In the genomic region with DNA sequence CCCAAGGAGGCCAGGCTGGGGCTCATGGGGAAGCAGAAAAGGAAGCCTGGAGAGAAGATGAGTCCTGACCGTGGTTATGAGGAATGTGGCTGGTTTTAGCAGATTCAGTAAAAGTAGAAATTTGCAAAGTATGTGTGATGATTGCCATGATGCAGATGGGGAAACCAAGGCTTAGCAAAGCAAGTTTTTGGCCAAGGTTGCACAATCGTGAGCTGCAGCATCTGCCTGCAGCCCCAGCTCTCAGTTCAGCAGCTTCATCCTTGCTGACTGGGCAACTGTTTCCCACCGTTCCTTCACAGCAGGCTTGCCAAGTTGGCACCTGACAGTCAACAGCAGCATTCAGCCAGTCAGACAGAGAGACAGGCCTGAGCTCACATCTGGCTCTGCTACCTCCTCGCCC, we compare ENCODE assay signal across 27 cellular contexts.
"Had no signal": no experiment of that assay in that cellular context is flagged by ENCODE, and none has a peak within 500 bp of the region (broad histone marks: within the 10 kb centered on the region; RNA-seq: fewer than 3 reads in every experiment).

No MANE protein-coding gene starts in this region.

- H3K4me3 Mint-ChIP-seq: naive thymus-derived CD8-positive, alpha-beta T cell; nephron; neural crest cell; stimulated activated memory B cell treated with anti-CD40 and anti-IgM and Interleukin-4, amounts not matched to agents 10 μg/mL and 1 μg/mL and 100 μg/mL, for 72 hours; stimulated activated naive CD8-positive, alpha-beta T cell treated with anti-CD3 and anti-CD28 coated beads, Interleukin-15, amount 100 ng/mL, for 72 hours; type B pancreatic cell had no signal

- H3K27ac Mint-ChIP-seq: naive thymus-derived CD8-positive, alpha-beta T cell; nephron; stimulated activated memory B cell treated with anti-CD40 and anti-IgM and Interleukin-4, amounts not matched to agents 10 μg/mL and 1 μg/mL and 100 μg/mL, for 72 hours; stimulated activated naive CD8-positive, alpha-beta T cell treated with anti-CD3 and anti-CD28 coated beads, Interleukin-15, amount 100 ng/mL, for 72 hours; type B pancreatic cell had no signal

- H3K27me3 Mint-ChIP-seq: type B pancreatic cell had no signal

- H3K27me3 ChIP-seq: pancreas, tibial nerve, uterus had no signal

- H3K9me3 ChIP-seq: lower lobe of right lung, pancreas, prostate gland had no signal

- H3K4me3 ChIP-seq: left lung, lower lobe of right lung, pancreas, prostate gland, sigmoid colon, tibial nerve, uterus had no signal

- H3K36me3 ChIP-seq: left lung, lower lobe of right lung, pancreas, prostate gland, sigmoid colon, tibial nerve, uterus had no signal

- H3K4me1 ChIP-seq: left lung, lower lobe of right lung, pancreas, prostate gland, sigmoid colon, tibial nerve, uterus had no signal

- H3K4me1 Mint-ChIP-seq: nephron; stimulated activated memory B cell treated with anti-CD40 and anti-IgM and Interleukin-4, amounts not matched to agents 10 μg/mL and 1 μg/mL and 100 μg/mL, for 72 hours; stimulated activated naive CD8-positive, alpha-beta T cell treated with anti-CD3 and anti-CD28 coated beads, Interleukin-15, amount 100 ng/mL, for 72 hours had no signal

- H3K9me3 Mint-ChIP-seq: type B pancreatic cell had no signal

- H3K27ac ChIP-seq: left lung, lower lobe of right lung, pancreas, prostate gland, sigmoid colon, tibial nerve, uterus had no signal

- H3K36me3 Mint-ChIP-seq: naive thymus-derived CD8-positive, alpha-beta T cell; stimulated activated memory B cell treated with anti-CD40 and anti-IgM and Interleukin-4, amounts not matched to agents 10 μg/mL and 1 μg/mL and 100 μg/mL, for 72 hours; type B pancreatic cell had no signal

- DNase-seq: kidney glomerular epithelial cell; left colon; left lung; lower lobe of right lung; mammary epithelial cell; mesenchymal stem cell; naive thymus-derived CD8-positive, alpha-beta T cell; nucleus accumbens; pancreas; retina; right cardiac atrium; sigmoid colon; small intestine; stimulated activated CD4-positive, alpha-beta T cell treated with anti-CD3 and anti-CD28 coated beads, Interleukin-1b, Interleukin-23, amount 100 ng/mL, for 48 hours; stimulated activated CD4-positive, alpha-beta T cell treated with anti-CD3 and anti-CD28 coated beads, Interleukin-2, amount 100 ng/mL, for 48 hours; stimulated activated CD4-positive, alpha-beta T cell treated with anti-CD3 and anti-CD28 coated beads, Interleukin-4, amount 100 ng/mL, for 4 hours; stimulated activated CD8-positive, alpha-beta memory T cell treated with anti-CD3 and anti-CD28 coated beads, Interleukin-4, amount 100 ng/mL, for 48 hours; stimulated activated naive CD4-positive, alpha-beta T cell treated with Interleukin-2 at 50 U/mL for 16 hours; stimulated activated naive CD8-positive, alpha-beta T cell treated with anti-CD3 and anti-CD28 coated beads, Interleukin-15, amount 100 ng/mL, for 72 hours; substantia nigra; uterus had no signal

- ATAC-seq: left colon; left lung; lower lobe of right lung; naive thymus-derived CD8-positive, alpha-beta T cell; pancreas; right cardiac atrium; stimulated activated memory B cell treated with anti-CD40 and anti-IgM and Interleukin-4, amounts not matched to agents 10 μg/mL and 1 μg/mL and 100 μg/mL, for 72 hours; stimulated activated naive CD8-positive, alpha-beta T cell treated with anti-CD3 and anti-CD28 coated beads, Interleukin-15, amount 100 ng/mL, for 72 hours had no signal
